Comparison of ENCODE assay signal across 1 cellular context in genomic region chrX:55160685-55161552, GRCh38.
A peak's percentile ranks its signal among the peaks of the same experiment; 100 is the strongest.
TF ChIP-seq lines count a peak whose summit lies in the region.

No MANE protein-coding gene starts in this region.

TF ChIP-seq in K562, 482 proteins besides CTCF, POLR2A, EP300 and RAD21 (continued from another document):
- TF ChIP-seq PKNOX1 (IDR thresholded peaks at IDR 0.05) (peak; percentile 97), KDM1A (IDR thresholded peaks at IDR 0.05) (no peak), ZNF134 (CRISPR knock-in tag; conservative IDR thresholded peaks at IDR 0.05) (no peak), NR4A1 (CRISPR knock-in tag; IDR thresholded peaks at IDR 0.05) (0 out of 2 replicates have a peak, but pooled peaks have one; percentile 3), NR4A1 (tag; IDR thresholded peaks at IDR 0.05) (no peak), ZNF695 (CRISPR knock-in tag; IDR thresholded peaks at IDR 0.05) (no peak), AFF4 (CRISPR knock-in tag; IDR thresholded peaks at IDR 0.05) (no peak), TOE1 (IDR thresholded peaks at IDR 0.05; ENCODE audit: borderline replicate concordance) (peak; percentile 84), TOE1 (CRISPR knock-in tag; IDR thresholded peaks at IDR 0.05; ENCODE audit: borderline replicate concordance, low read depth) (no peak), SRSF9 (IDR thresholded peaks at IDR 0.05; ENCODE audit: borderline replicate concordance, low read depth, low read length) (no peak), PHF8 (IDR thresholded peaks at IDR 0.05; ENCODE audit: borderline replicate concordance, low read length) (peak; percentile 74; the same call in 1 of the 2 replicates), HDGF (IDR thresholded peaks at IDR 0.05) (no peak), CC2D1A (IDR thresholded peaks at IDR 0.05) (peak; percentile 95), ELF1 (tag; IDR thresholded peaks at IDR 0.05) (peak; percentile 85), NCOA6 (IDR thresholded peaks at IDR 0.05) (no peak), RBM15 (IDR thresholded peaks at IDR 0.05; ENCODE audit: insufficient read depth, low read length) (no peak), PPARD (CRISPR knock-in tag; IDR thresholded peaks at IDR 0.05) (no peak), FOXK1 (CRISPR knock-in tag; IDR thresholded peaks at IDR 0.05; ENCODE audit: borderline replicate concordance) (no peak), ZSCAN29 (IDR thresholded peaks at IDR 0.05) (no peak), CREBBP (IDR thresholded peaks at IDR 0.05; ENCODE audit: low read depth, low read length) (no peak), PRDM10 (IDR thresholded peaks at IDR 0.05; ENCODE audit: partially characterized antibody) (peak; percentile 19), ZNF146 (CRISPR knock-in tag; IDR thresholded peaks at IDR 0.05; ENCODE audit: unreplicated experiment) (no peak), RBM14 (IDR thresholded peaks at IDR 0.05; ENCODE audit: borderline replicate concordance, insufficient read depth, low read depth, low read length) (no peak), KHSRP (IDR thresholded peaks at IDR 0.05) (no peak), ZNF253 (CRISPR knock-in tag; conservative IDR thresholded peaks at IDR 0.05) (no peak), FOXO4 (CRISPR knock-in tag; IDR thresholded peaks at IDR 0.05) (no peak), GABPB1 (CRISPR knock-in tag; IDR thresholded peaks at IDR 0.05) (peak; percentile 87), TSC22D4 (tag; IDR thresholded peaks at IDR 0.05) (no peak), SAFB2 (IDR thresholded peaks at IDR 0.05; ENCODE audit: borderline replicate concordance, low read depth, low read length, severe bottlenecking) (no peak), BMI1 (IDR thresholded peaks at IDR 0.05; ENCODE audit: low read length) (0 out of 2 replicates have a peak, but pooled peaks have one; percentile 37), ZNF740 (CRISPR knock-in tag; IDR thresholded peaks at IDR 0.05) (no peak), ZNF740 (tag; IDR thresholded peaks at IDR 0.05) (no peak), IRF2 (CRISPR knock-in tag; IDR thresholded peaks at IDR 0.05) (no peak), MAZ (CRISPR knock-in tag; conservative IDR thresholded peaks at IDR 0.05 in 1 of 2, IDR thresholded peaks at IDR 0.05 in 1 of 2) (peak; percentile 32 to 84; a peak in 2 of 4 replicates), ILK (tag; IDR thresholded peaks at IDR 0.05; ENCODE audit: borderline replicate concordance, low read depth) (no peak), EZH2 (IDR thresholded peaks at IDR 0.05; ENCODE audit: borderline replicate concordance, low read depth, low read length) (no peak), USF2 (CRISPR knock-in tag; IDR thresholded peaks at IDR 0.05) (no peak; the same call in 1 of the 2 replicates), KLF10 (CRISPR knock-in tag; IDR thresholded peaks at IDR 0.05) (no peak), E2F3 (CRISPR knock-in tag; IDR thresholded peaks at IDR 0.05) (no peak), MXD1 (CRISPR knock-in tag; IDR thresholded peaks at IDR 0.05; ENCODE audit: borderline replicate concordance, poor library complexity, severe bottlenecking) (no peak), ZNF23 (CRISPR knock-in tag; IDR thresholded peaks at IDR 0.05) (no peak), TBL1XR1 (IDR thresholded peaks at IDR 0.05; ENCODE audit: low read length in 2 of 2) (peak; percentile 15 to 42; a peak in 2 of 4 replicates), FOS (IDR thresholded peaks at IDR 0.05; ENCODE audit: extremely low read depth, insufficient read length) (no peak), ZC3H8 (IDR thresholded peaks at IDR 0.05) (peak; percentile 89; the same call in 1 of the 2 replicates), ZNF778 (CRISPR knock-in tag; IDR thresholded peaks at IDR 0.05) (no peak), TEAD1 (CRISPR knock-in tag; IDR thresholded peaks at IDR 0.05) (no peak), KDM2B (CRISPR knock-in tag; IDR thresholded peaks at IDR 0.05) (no peak), THAP12 (CRISPR knock-in tag; IDR thresholded peaks at IDR 0.05) (no peak), SMAD1 (IDR thresholded peaks at IDR 0.05; ENCODE audit: low read depth, low read length, partially characterized antibody) (no peak), ZFP36 (IDR thresholded peaks at IDR 0.05; ENCODE audit: low read depth, low read length, partially characterized antibody) (no peak), JUN (IDR thresholded peaks at IDR 0.05; ENCODE audit: borderline replicate concordance, low read depth, low read length) (no peak), JUN (CRISPR knock-in tag; IDR thresholded peaks at IDR 0.05; ENCODE audit: borderline replicate concordance) (no peak), ZNF140 (CRISPR knock-in tag; IDR thresholded peaks at IDR 0.05) (no peak), ERF (CRISPR knock-in tag; IDR thresholded peaks at IDR 0.05) (no peak), PTRF (tag; IDR thresholded peaks at IDR 0.05) (no peak)
